1 cellular context compared by ENCODE assay signal in genomic region chr9:135297716-135298075, GRCh38.
TF ChIP-seq lines count a peak whose summit lies in the region.

No MANE protein-coding gene starts in this region.

TF ChIP-seq in H1, 55 proteins besides CTCF, POLR2A, EP300 and RAD21:
- no peak for TF ChIP-seq ATF2 (IDR thresholded peaks at IDR 0.05; ENCODE audit: low read length)
- TF ChIP-seq JUND (IDR thresholded peaks at IDR 0.05; ENCODE audit: low read length): no peak
- TF ChIP-seq TBP (IDR thresholded peaks at IDR 0.05; ENCODE audit: low read depth, low read length): no peak
- TF ChIP-seq SP2 (IDR thresholded peaks at IDR 0.05; ENCODE audit: low read length): no peak
- no peak for TF ChIP-seq POLR2AphosphoS5 (IDR thresholded peaks at IDR 0.05; ENCODE audit: low read depth, low read length)
